ENCODE assay signal across 15 cellular contexts in genomic region chr5:88967633-88968585, GRCh38.
DNase-seq lines count a peak whose midpoint lies in the region; ATAC-seq and TF ChIP-seq lines count a peak whose summit lies in the region.
"Had no signal": no experiment of that assay in that cellular context is flagged by ENCODE, and none has a peak within 500 bp of the region (broad histone marks: within the 10 kb centered on the region; RNA-seq: fewer than 3 reads in every experiment).

No MANE protein-coding gene starts in this region.

- H3K27me3 Mint-ChIP-seq in activated CD8-positive, alpha-beta T cell treated with anti-CD3 and anti-CD28 coated beads for 36 hours: peaks cover 2% of the 10 kb centered on the region
- H3K27me3 Mint-ChIP-seq in activated CD8-positive, alpha-beta T cell treated with anti-CD3 and anti-CD28 coated beads, Interleukin-2, amount 10 ng/mL, durations not matched to agents 7 days and 5 days (ENCODE audit: low read depth): no peaks in the 10 kb centered on the region

- DNase-seq in activated CD8-positive, alpha-beta T cell treated with anti-CD3 and anti-CD28 coated beads for 36 hours: no peak
- no peak for DNase-seq in activated CD8-positive, alpha-beta T cell treated with anti-CD3 and anti-CD28 coated beads, Interleukin-2, amount 10 ng/mL, durations not matched to agents 7 days and 5 days
- DNase-seq in ACHN: no peak
- no peak for DNase-seq in dedifferentiated amniotic fluid mesenchymal stem cell (ENCODE audit: extremely low spot score)
- no peak for DNase-seq in activated CD4-positive, CD25-positive, alpha-beta regulatory T cell treated with anti-CD3 and anti-CD28 coated beads, Interleukin-2, amount 50 U/mL, for 72 hours
- DNase-seq in activated CD4-positive, alpha-beta T cell treated with anti-CD3 and anti-CD28 coated beads for 48 hours: no peak
- DNase-seq: caudate nucleus, head of caudate nucleus, Kasumi-1, kidney glomerular epithelial cell, thyroid gland, WERI-Rb-1 had no signal

- TF ChIP-seq CTCF in activated CD8-positive, alpha-beta T cell treated with anti-CD3 and anti-CD28 coated beads for 36 hours (IDR thresholded peaks at IDR 0.05): no peak

- POLR2A ChIA-PET in activated CD8-positive, alpha-beta T cell treated with anti-CD3 and anti-CD28 coated beads for 36 hours (lab: Charles Lee): no interaction called here
- POLR2A ChIA-PET in activated CD8-positive, alpha-beta T cell treated with anti-CD3 and anti-CD28 coated beads, Interleukin-2, amount 10 ng/mL, durations not matched to agents 7 days and 5 days (lab: Charles Lee): no interaction called here

- no peak overlapping the region for H3K27ac Mint-ChIP-seq in activated CD8-positive, alpha-beta T cell treated with anti-CD3 and anti-CD28 coated beads for 36 hours
- no peak overlapping the region for H3K27ac Mint-ChIP-seq in activated CD8-positive, alpha-beta T cell treated with anti-CD3 and anti-CD28 coated beads, Interleukin-2, amount 10 ng/mL, durations not matched to agents 7 days and 5 days
- H3K27ac Mint-ChIP-seq: activated naive CD4-positive, alpha-beta T cell treated with anti-CD3 and anti-CD28 coated beads, Interleukin-2, amount 50 U/mL, for 72 hours had no signal

- in situ Hi-C loops in ACHN (cut with HindIII; ENCODE audit: low pct_ligation_motif_present, low pct_unique_long_range_greater_than_20kb, low sequenced_read_pairs): no loop called here

- H3K36me3 Mint-ChIP-seq in activated CD8-positive, alpha-beta T cell treated with anti-CD3 and anti-CD28 coated beads for 36 hours (ENCODE audit: low read depth): no peaks in the 10 kb centered on the region
- no peaks in the 10 kb centered on the region for H3K36me3 Mint-ChIP-seq in activated CD8-positive, alpha-beta T cell treated with anti-CD3 and anti-CD28 coated beads, Interleukin-2, amount 10 ng/mL, durations not matched to agents 7 days and 5 days (ENCODE audit: low read depth)
- H3K36me3 Mint-ChIP-seq: activated naive CD4-positive, alpha-beta T cell treated with anti-CD3 and anti-CD28 coated beads, Interleukin-2, amount 50 U/mL, for 72 hours had no signal

- intact Hi-C loops in activated CD8-positive, alpha-beta T cell treated with anti-CD3 and anti-CD28 coated beads for 36 hours (cut with micrococcal nuclease): no loop called here

- peak; percentile 27 for ATAC-seq in activated CD8-positive, alpha-beta T cell treated with anti-CD3 and anti-CD28 coated beads for 36 hours
- ATAC-seq in activated CD8-positive, alpha-beta T cell treated with anti-CD3 and anti-CD28 coated beads, Interleukin-2, amount 10 ng/mL, durations not matched to agents 7 days and 5 days: no peak
- ATAC-seq in GM21526 (IDR thresholded peaks at IDR 0.05; ENCODE audit: low FRiP score, unreplicated experiment) (peak; percentile 75), HG03135 (IDR thresholded peaks at IDR 0.05; ENCODE audit: unreplicated experiment) (peak; percentile 63)
- ATAC-seq: activated naive CD4-positive, alpha-beta T cell treated with anti-CD3 and anti-CD28 coated beads, Interleukin-2, amount 50 U/mL, for 72 hours had no signal

- no peaks in the 10 kb centered on the region for H3K9me3 Mint-ChIP-seq in activated CD8-positive, alpha-beta T cell treated with anti-CD3 and anti-CD28 coated beads for 36 hours
- no peaks in the 10 kb centered on the region for H3K9me3 Mint-ChIP-seq in activated CD8-positive, alpha-beta T cell treated with anti-CD3 and anti-CD28 coated beads, Interleukin-2, amount 10 ng/mL, durations not matched to agents 7 days and 5 days (ENCODE audit: insufficient read depth)

- no peak overlapping the region for H3K4me3 Mint-ChIP-seq in activated CD8-positive, alpha-beta T cell treated with anti-CD3 and anti-CD28 coated beads for 36 hours
- H3K4me3 Mint-ChIP-seq in activated CD8-positive, alpha-beta T cell treated with anti-CD3 and anti-CD28 coated beads, Interleukin-2, amount 10 ng/mL, durations not matched to agents 7 days and 5 days: no peak overlapping the region

- CTCF ChIA-PET in activated CD8-positive, alpha-beta T cell treated with anti-CD3 and anti-CD28 coated beads for 36 hours (lab: Charles Lee): no interaction called here
- CTCF ChIA-PET in activated CD8-positive, alpha-beta T cell treated with anti-CD3 and anti-CD28 coated beads, Interleukin-2, amount 10 ng/mL, durations not matched to agents 7 days and 5 days (lab: Charles Lee): no interaction called here

- H3K4me1 Mint-ChIP-seq in activated CD8-positive, alpha-beta T cell treated with anti-CD3 and anti-CD28 coated beads for 36 hours (ENCODE audit: low read depth): peaks cover 12% of the 10 kb centered on the region
- H3K4me1 Mint-ChIP-seq in activated CD8-positive, alpha-beta T cell treated with anti-CD3 and anti-CD28 coated beads, Interleukin-2, amount 10 ng/mL, durations not matched to agents 7 days and 5 days (ENCODE audit: low read depth): no peaks in the 10 kb centered on the region
